In the genomic region with DNA sequence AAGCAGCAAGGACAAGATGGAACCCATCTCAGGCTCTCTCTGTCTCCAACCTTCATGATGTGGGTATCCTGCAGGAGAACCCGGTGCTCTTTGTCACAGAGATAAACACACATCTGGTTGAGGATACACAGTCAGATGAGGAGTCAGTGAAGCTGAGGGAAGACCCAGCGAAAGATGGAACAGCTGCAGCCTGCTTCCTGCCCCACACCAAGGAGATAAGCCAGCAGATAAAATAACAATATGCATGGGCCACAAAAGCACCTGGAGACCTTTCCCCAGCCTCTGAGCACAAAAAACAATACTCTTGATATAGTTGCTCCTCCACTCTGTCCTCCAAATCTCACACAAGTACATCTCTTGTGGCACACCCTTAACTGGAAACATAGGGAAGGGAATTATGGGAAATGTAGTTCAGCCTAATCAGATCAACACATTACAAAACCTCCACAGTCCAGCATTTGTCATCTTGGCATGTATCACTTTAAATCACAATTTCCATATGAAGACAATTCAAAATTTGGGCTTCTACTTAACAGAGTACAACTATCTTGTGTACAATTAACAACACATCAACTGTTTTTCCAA, we compare ENCODE assay signal across 2 cellular contexts.
TF ChIP-seq lines count a peak whose summit lies in the region.

No MANE protein-coding gene starts in this region.

TF ChIP-seq in HCT116, 20 proteins besides CTCF, POLR2A, EP300 and RAD21 (continued from another document):
- TF ChIP-seq, protein P1, sequence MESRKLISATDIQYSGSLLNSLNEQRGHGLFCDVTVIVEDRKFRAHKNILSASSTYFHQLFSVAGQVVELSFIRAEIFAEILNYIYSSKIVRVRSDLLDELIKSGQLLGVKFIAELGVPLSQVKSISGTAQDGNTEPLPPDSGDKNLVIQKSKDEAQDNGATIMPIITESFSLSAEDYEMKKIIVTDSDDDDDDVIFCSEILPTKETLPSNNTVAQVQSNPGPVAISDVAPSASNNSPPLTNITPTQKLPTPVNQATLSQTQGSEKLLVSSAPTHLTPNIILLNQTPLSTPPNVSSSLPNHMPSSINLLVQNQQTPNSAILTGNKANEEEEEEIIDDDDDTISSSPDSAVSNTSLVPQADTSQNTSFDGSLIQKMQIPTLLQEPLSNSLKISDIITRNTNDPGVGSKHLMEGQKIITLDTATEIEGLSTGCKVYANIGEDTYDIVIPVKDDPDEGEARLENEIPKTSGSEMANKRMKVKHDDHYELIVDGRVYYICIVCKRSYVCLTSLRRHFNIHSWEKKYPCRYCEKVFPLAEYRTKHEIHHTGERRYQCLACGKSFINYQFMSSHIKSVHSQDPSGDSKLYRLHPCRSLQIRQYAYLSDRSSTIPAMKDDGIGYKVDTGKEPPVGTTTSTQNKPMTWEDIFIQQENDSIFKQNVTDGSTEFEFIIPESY (IDR thresholded peaks at IDR 0.05; ENCODE audit: extremely low read depth, insufficient replicate concordance, low read length): no peak
- TF ChIP-seq FOSL1 (IDR thresholded peaks at IDR 0.05; ENCODE audit: low read depth) (no peak), SRF (IDR thresholded peaks at IDR 0.05; ENCODE audit: low read depth) (peak; percentile 60), ELF1 (IDR thresholded peaks at IDR 0.05; ENCODE audit: borderline replicate concordance, low read depth) (no peak), ZFX (IDR thresholded peaks at IDR 0.05) (no peak), EZH2phosphoT487 (IDR thresholded peaks at IDR 0.05; ENCODE audit: borderline replicate concordance) (no peak)

TF ChIP-seq in WTC11, 78 proteins besides CTCF, POLR2A, EP300 and RAD21 (continued from another document):
- TF ChIP-seq, protein P2, sequence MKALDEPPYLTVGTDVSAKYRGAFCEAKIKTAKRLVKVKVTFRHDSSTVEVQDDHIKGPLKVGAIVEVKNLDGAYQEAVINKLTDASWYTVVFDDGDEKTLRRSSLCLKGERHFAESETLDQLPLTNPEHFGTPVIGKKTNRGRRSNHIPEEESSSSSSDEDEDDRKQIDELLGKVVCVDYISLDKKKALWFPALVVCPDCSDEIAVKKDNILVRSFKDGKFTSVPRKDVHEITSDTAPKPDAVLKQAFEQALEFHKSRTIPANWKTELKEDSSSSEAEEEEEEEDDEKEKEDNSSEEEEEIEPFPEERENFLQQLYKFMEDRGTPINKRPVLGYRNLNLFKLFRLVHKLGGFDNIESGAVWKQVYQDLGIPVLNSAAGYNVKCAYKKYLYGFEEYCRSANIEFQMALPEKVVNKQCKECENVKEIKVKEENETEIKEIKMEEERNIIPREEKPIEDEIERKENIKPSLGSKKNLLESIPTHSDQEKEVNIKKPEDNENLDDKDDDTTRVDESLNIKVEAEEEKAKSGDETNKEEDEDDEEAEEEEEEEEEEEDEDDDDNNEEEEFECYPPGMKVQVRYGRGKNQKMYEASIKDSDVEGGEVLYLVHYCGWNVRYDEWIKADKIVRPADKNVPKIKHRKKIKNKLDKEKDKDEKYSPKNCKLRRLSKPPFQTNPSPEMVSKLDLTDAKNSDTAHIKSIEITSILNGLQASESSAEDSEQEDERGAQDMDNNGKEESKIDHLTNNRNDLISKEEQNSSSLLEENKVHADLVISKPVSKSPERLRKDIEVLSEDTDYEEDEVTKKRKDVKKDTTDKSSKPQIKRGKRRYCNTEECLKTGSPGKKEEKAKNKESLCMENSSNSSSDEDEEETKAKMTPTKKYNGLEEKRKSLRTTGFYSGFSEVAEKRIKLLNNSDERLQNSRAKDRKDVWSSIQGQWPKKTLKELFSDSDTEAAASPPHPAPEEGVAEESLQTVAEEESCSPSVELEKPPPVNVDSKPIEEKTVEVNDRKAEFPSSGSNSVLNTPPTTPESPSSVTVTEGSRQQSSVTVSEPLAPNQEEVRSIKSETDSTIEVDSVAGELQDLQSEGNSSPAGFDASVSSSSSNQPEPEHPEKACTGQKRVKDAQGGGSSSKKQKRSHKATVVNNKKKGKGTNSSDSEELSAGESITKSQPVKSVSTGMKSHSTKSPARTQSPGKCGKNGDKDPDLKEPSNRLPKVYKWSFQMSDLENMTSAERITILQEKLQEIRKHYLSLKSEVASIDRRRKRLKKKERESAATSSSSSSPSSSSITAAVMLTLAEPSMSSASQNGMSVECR (CRISPR knock-in tag; IDR thresholded peaks at IDR 0.05; ENCODE audit: borderline replicate concordance): no peak
- no peak for TF ChIP-seq NFATC4 (CRISPR knock-in tag; IDR thresholded peaks at IDR 0.05)
- no peak for TF ChIP-seq EMX1 (CRISPR knock-in tag; IDR thresholded peaks at IDR 0.05)
- no peak for TF ChIP-seq ZMAT4 (CRISPR knock-in tag; IDR thresholded peaks at IDR 0.05)
- no peak for TF ChIP-seq CDX4 (CRISPR knock-in tag; IDR thresholded peaks at IDR 0.05; ENCODE audit: borderline replicate concordance)
- TF ChIP-seq NR2C2 (CRISPR knock-in tag; IDR thresholded peaks at IDR 0.05): no peak
- TF ChIP-seq ZNF121 (CRISPR knock-in tag; IDR thresholded peaks at IDR 0.05): no peak
- TF ChIP-seq TEAD1 (CRISPR knock-in tag; IDR thresholded peaks at IDR 0.05): no peak
- no peak for TF ChIP-seq RORB (CRISPR knock-in tag; IDR thresholded peaks at IDR 0.05)
- no peak for TF ChIP-seq ELF4 (CRISPR knock-in tag; IDR thresholded peaks at IDR 0.05; ENCODE audit: low read depth)
- TF ChIP-seq ATF2 (CRISPR knock-in tag; IDR thresholded peaks at IDR 0.05; ENCODE audit: borderline replicate concordance, low read depth): no peak
- no peak for TF ChIP-seq IRF2 (CRISPR knock-in tag; IDR thresholded peaks at IDR 0.05; ENCODE audit: borderline replicate concordance, low read depth)
- TF ChIP-seq STAT6 (CRISPR knock-in tag; conservative IDR thresholded peaks at IDR 0.05; ENCODE audit: low read depth): no peak
